1 cellular context compared by ENCODE assay signal in genomic region chr21:37450385-37451044, GRCh38.
TF ChIP-seq lines count a peak whose summit lies in the region.

No MANE protein-coding gene starts in this region.

TF ChIP-seq in WTC11, 78 proteins besides CTCF, POLR2A, EP300 and RAD21 (continued from another document):
- no peak for TF ChIP-seq ZSCAN18 (CRISPR knock-in tag; IDR thresholded peaks at IDR 0.05)
- no peak for TF ChIP-seq ZNF138 (CRISPR knock-in tag; conservative IDR thresholded peaks at IDR 0.05)
- TF ChIP-seq PREB (CRISPR knock-in tag; IDR thresholded peaks at IDR 0.05; ENCODE audit: borderline replicate concordance), result no peak
- no peak for TF ChIP-seq NFATC4 (CRISPR knock-in tag; IDR thresholded peaks at IDR 0.05)
- no peak for TF ChIP-seq ATF1 (CRISPR knock-in tag; IDR thresholded peaks at IDR 0.05)
- no peak for TF ChIP-seq ZNF317 (CRISPR knock-in tag; IDR thresholded peaks at IDR 0.05; ENCODE audit: borderline replicate concordance, low read depth)
- TF ChIP-seq CDX4 (CRISPR knock-in tag; IDR thresholded peaks at IDR 0.05; ENCODE audit: borderline replicate concordance), result no peak
- no peak for TF ChIP-seq TP53 (CRISPR knock-in tag; IDR thresholded peaks at IDR 0.05)
- no peak for TF ChIP-seq TCF7 (CRISPR knock-in tag; IDR thresholded peaks at IDR 0.05; ENCODE audit: low read depth)
- no peak for TF ChIP-seq NR1H2 (CRISPR knock-in tag; IDR thresholded peaks at IDR 0.05)
- TF ChIP-seq IRF2 (CRISPR knock-in tag; IDR thresholded peaks at IDR 0.05; ENCODE audit: borderline replicate concordance, low read depth), result no peak
- no peak for TF ChIP-seq MAX (CRISPR knock-in tag; IDR thresholded peaks at IDR 0.05)
